1 cellular context compared by ENCODE assay signal in the genomic region with DNA sequence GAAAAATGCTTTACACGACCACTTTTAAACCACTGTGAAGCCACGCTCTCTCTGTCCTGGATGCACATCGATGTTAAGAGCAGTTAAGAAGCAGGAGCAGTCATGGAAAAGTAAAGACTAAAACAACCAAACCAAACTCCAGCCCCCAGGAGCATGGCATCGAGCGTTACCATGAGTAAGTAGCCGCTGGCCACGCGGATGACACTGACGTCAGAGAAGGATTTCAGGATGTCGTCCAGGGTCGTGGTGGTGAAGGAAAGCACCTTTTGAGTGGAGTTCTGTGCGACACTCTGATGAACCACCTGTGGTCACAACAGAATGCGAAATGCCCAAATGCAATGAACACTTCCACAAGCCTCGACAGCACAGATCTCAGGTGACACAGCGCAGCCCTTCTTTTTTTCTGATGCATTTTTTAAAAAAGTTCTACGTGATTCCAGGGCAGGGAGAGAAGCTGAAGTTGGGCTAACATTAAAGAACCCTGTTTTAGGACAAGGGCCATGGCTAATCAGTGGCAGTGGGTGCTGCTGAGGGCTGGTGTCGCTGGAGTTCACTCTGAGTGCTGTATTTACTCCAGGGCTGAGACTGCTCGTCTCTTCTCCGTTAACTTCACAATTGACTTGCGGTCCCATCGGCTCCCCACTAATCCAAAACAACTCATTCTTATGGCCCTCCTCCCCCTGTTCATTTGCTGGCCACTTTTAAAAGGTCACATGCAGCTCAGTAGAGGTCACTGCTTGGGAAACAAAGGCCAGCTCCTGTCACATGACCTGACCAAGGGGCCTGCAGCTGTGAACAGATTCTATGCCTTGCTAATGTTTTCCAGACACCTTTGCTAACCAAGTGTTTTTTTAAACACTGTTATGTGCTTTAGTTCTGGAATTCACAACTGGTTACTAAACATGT.
TF ChIP-seq lines count a peak whose summit lies in the region.

No MANE protein-coding gene starts in this region.

TF ChIP-seq in IMR-90, 13 proteins besides CTCF, POLR2A, EP300 and RAD21:
- TF ChIP-seq RFX5 (IDR thresholded peaks at IDR 0.05; ENCODE audit: low read depth, low read length) = no peak
- TF ChIP-seq, protein P1, sequence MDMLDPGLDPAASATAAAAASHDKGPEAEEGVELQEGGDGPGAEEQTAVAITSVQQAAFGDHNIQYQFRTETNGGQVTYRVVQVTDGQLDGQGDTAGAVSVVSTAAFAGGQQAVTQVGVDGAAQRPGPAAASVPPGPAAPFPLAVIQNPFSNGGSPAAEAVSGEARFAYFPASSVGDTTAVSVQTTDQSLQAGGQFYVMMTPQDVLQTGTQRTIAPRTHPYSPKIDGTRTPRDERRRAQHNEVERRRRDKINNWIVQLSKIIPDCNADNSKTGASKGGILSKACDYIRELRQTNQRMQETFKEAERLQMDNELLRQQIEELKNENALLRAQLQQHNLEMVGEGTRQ (IDR thresholded peaks at IDR 0.05; ENCODE audit: low read depth, low read length) = no peak
